ENCODE assay signal across 9 cellular contexts in the genomic region with DNA sequence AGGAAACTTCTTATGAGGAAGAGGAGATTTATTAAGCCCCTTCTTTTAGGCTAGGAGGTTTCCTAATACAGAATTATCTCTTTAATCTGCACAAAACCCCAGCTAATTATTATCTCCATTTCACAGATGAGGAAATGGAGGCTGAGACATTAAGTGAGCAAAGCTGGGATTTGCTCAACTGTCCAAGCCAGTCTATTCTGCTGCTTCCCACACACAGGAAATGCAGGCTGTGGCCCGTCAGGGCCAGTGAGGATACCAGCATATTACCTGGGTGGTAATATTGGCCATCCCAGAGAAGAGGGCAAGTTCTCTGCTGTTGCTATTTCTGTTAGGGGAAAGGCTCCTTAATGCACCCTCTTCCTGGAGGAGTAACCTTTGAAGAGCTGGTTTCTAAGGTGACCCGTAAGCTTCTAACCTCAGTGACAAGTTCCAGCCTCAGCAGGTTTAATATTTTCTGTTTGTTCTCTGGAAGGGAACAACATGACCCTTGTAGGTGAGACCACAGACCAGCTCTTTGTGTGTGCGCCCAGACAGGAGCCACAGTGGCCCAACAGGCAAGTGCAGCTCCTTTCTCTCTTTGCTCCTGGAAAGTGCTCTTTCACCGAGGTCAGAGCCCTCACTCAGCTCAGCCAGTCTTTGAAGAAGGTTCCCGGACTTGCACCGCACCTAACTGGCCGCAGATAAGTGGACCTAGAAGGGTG. TPM values are rescaled to one million over a fixed set of nuclear protein-coding genes. Genes with fewer than 3 reads are reported as not detected.
DNase-seq lines count a peak whose midpoint lies in the region; ATAC-seq lines count a peak whose summit lies in the region.
"Had no signal": no experiment of that assay in that cellular context is flagged by ENCODE, and none has a peak within 500 bp of the region (broad histone marks: within the 10 kb centered on the region; RNA-seq: fewer than 3 reads in every experiment).

No MANE protein-coding gene starts in this region.

- DNase-seq in CD1c-positive myeloid dendritic cell (ENCODE audit: extremely low spot score) (peak; percentile 23), left ventricle myocardium superior (no peak), GM19238 (ENCODE audit: insufficient read length, low spot score) (no peak), NCI-H2196 treated with DMSO at 0.1 percent for 48 hours (lab: John Stamatoyannopoulos, UW; ENCODE audit: unreplicated experiment) (no peak), hippocampal formation (lab: John Stamatoyannopoulos, UW) (no peak), AG20443 (ENCODE audit: low spot score) (no peak)
- DNase-seq: EL had no signal

- intact Hi-C loops in left ventricle myocardium superior (cut with micrococcal nuclease): no loop called here

- ATAC-seq in GM19395 (IDR thresholded peaks at IDR 0.05; ENCODE audit: unreplicated experiment) (peak; percentile 41), HG03432 (IDR thresholded peaks at IDR 0.05; ENCODE audit: unreplicated experiment) (peak; percentile 34), left ventricle myocardium superior (peak; percentile 15)

RNA-seq across cellular contexts. Expression of a gene that starts 35.6 kb away (rescaled TPM):
- total RNA-seq in left ventricle myocardium superior: 12.8 TPM
